In the genomic region with DNA sequence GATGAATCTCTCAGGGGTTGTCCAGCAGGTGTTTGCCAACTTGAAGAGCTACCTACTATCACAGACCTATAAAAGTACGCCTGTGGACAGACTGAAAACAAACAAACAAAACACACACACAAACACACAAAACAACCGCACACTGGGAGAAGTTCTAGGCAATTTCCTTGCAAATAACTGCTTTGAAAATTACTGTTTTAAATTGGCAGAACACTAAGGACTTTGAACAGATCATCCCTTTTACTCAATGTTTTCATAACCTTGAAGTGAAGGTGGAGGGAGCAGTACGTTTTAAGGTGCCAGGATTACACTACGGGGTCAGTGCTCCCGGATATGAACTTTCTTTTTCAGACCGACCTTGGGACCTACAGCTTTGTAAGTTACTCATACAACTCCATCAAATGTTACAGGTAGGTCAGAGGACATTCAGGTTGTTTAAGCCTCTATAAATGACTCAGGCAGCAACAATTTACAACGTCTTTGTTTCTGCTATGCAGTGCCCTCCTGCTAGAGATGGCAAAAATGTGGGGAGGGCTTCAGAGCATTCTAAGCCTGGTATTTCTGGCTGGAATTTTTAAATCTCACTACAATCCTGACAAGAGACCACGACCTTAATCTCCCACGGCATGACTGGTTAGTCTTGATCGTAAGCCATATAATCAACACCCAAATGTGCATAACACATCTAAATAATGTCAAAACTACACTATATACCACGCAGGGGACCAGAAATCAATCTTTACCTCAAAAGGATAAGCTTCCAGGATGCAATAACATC, we compare ENCODE assay signal across 8 cellular contexts. TPM values are rescaled to one million over a fixed set of nuclear protein-coding genes. Genes with fewer than 3 reads are reported as not detected.
A peak's percentile ranks its signal among the peaks of the same experiment; 100 is the strongest.
DNase-seq lines count a peak whose midpoint lies in the region; ATAC-seq and TF ChIP-seq lines count a peak whose summit lies in the region.

No MANE protein-coding gene starts in this region.

- no peak overlapping the region for H3K18ac ChIP-seq in trophoblast cell (ENCODE audit: low read length)

- no peaks in the 10 kb centered on the region for H4K20me1 ChIP-seq in fibroblast of lung (ENCODE audit: control insufficient read depth, extremely low read depth, insufficient read depth, low read length)

- H3K4ac ChIP-seq in trophoblast cell (ENCODE audit: low read depth, low read length), result no peak overlapping the region

- no peak overlapping the region for H4K12ac ChIP-seq in trophoblast cell (ENCODE audit: low read depth, low read length)

- no peak overlapping the region for H2AK5ac ChIP-seq in trophoblast cell (ENCODE audit: low read length)

- H3K79me1 ChIP-seq in trophoblast cell (ENCODE audit: low read length), result peaks cover 19% of the 10 kb centered on the region

- H3K4me1 ChIP-seq in fibroblast of lung (ENCODE audit: control insufficient read depth, extremely low read depth, insufficient read depth, low read length), result peaks cover 38% of the 10 kb centered on the region
- H3K4me1 ChIP-seq in trophoblast cell (ENCODE audit: control insufficient read depth in 1 of 2, insufficient read depth in 2 of 2, low read length in 2 of 2), result peaks cover 14 to 27% of the 10 kb centered on the region in 2 experiments

- no CpG with 5 or more reads among the region's 11 CpGs for WGBS in trophoblast cell (ENCODE audit: extremely low coverage, insufficient coverage, insufficient read length)

- H3K4me3 ChIP-seq in fibroblast of lung (replicated peaks in 1 of 4; ENCODE audit: control extremely low read depth in 1 of 4, insufficient read depth in 1 of 4, low read depth in 3 of 4, low read length in 4 of 4), result peak overlapping the region; percentile 50 to 87 (median 72)
- no peak overlapping the region for H3K4me3 ChIP-seq in trophoblast cell (ENCODE audit: low read depth, low read length)

- H3K36me3 ChIP-seq in fibroblast of lung (ENCODE audit: control insufficient read depth, insufficient read depth, low read length) (peaks cover 2% of the 10 kb centered on the region), trophoblast cell (ENCODE audit: control insufficient read depth in 1 of 2, insufficient read depth in 2 of 2, low read length in 2 of 2) (peaks cover 0 to 5% of the 10 kb centered on the region in 2 experiments)

- H2BK12ac ChIP-seq in trophoblast cell (ENCODE audit: low read length), result no peak overlapping the region

- H3K9ac ChIP-seq in fibroblast of lung (ENCODE audit: insufficient read depth, low read length), result peak overlapping the region; percentile 82
- no peak overlapping the region for H3K9ac ChIP-seq in trophoblast cell (ENCODE audit: low read length)

- H4K8ac ChIP-seq in trophoblast cell (ENCODE audit: low read depth, low read length), result no peak overlapping the region

- ATAC-seq in SK-N-SH treated with all-trans-retinoic acid at 6 μM for 48 hours, result peak; percentile 3; the same call in 1 of the 3 replicates

- no peak overlapping the region for H2BK5ac ChIP-seq in trophoblast cell (ENCODE audit: low read depth, low read length, poor library complexity)

- no peak overlapping the region for H4K91ac ChIP-seq in trophoblast cell (ENCODE audit: low read depth, low read length)

- peak overlapping the region; percentile 95 for H3K4me2 ChIP-seq in fibroblast of lung (ENCODE audit: extremely low read depth, insufficient read depth, low read length)
- H3K4me2 ChIP-seq in trophoblast cell (ENCODE audit: low read length), result peak overlapping the region; percentile 86

- peak; percentile 49 for DNase-seq in DMS53 (lab: John Stamatoyannopoulos, UW)
- DNase-seq in DMS53 treated with DMSO at 0.1 percent for 48 hours (lab: John Stamatoyannopoulos, UW; ENCODE audit: unreplicated experiment), result no peak
- peak in 1 of 2 donors; percentile 64 for DNase-seq in fibroblast of lung (ENCODE audit: low read depth in 2 of 2)
- DNase-seq in trophoblast cell, result peak; percentile 65 to 90
- DNase-seq in middle frontal gyrus (ENCODE audit: extremely low spot score, low spot score), result no peak
- DNase-seq in NCI-H748 (lab: John Stamatoyannopoulos, UW; ENCODE audit: unreplicated experiment), result no peak
- DNase-seq in AG08395 (ENCODE audit: low spot score), result no peak

- H3K14ac ChIP-seq in trophoblast cell (ENCODE audit: low read length), result no peak overlapping the region

- H3K27ac ChIP-seq in fibroblast of lung (ENCODE audit: insufficient read depth, low read length) (peak overlapping the region; percentile 89), trophoblast cell (ENCODE audit: low read depth, low read length) (peak overlapping the region; percentile 73)

- H3K9me3 ChIP-seq in fibroblast of lung (ENCODE audit: control insufficient read depth, insufficient read depth, low read depth, low read length), result no peaks in the 10 kb centered on the region
- H3K9me3 ChIP-seq in trophoblast cell (ENCODE audit: insufficient read depth, low read depth, low read length), result no peaks in the 10 kb centered on the region

- peaks cover 37% of the 10 kb centered on the region for H3K79me2 ChIP-seq in fibroblast of lung (ENCODE audit: control insufficient read depth, insufficient read depth, low read length)
- peaks cover 11% of the 10 kb centered on the region for H3K79me2 ChIP-seq in trophoblast cell (ENCODE audit: control insufficient read depth, insufficient read depth, low read length, poor library complexity)

- H3K27me3 ChIP-seq in fibroblast of lung (ENCODE audit: control insufficient read depth, insufficient read depth, low read length), result no peaks in the 10 kb centered on the region
- no peaks in the 10 kb centered on the region for H3K27me3 ChIP-seq in trophoblast cell (ENCODE audit: insufficient read depth, low read length)

- no peak for TF ChIP-seq CTCF in fibroblast of lung (conservative IDR thresholded peaks at IDR 0.05 in 1 of 2, IDR thresholded peaks at IDR 0.05 in 1 of 2; ENCODE audit: low read depth in 1 of 2, low read length in 2 of 2)

- H3K23ac ChIP-seq in trophoblast cell (ENCODE audit: low read length), result no peak overlapping the region

- H2AFZ ChIP-seq in fibroblast of lung (ENCODE audit: low read length) (no peak overlapping the region), trophoblast cell (ENCODE audit: insufficient read depth, low read length, poor library complexity) (no peak overlapping the region)

- H2BK120ac ChIP-seq in trophoblast cell (ENCODE audit: insufficient read depth, low read length, poor library complexity), result no peak overlapping the region

TF ChIP-seq in SK-N-SH treated with all-trans-retinoic acid at 6 μM for 48 hours, 23 proteins besides CTCF, POLR2A, EP300 and RAD21 (continues in another document):
- no peak for TF ChIP-seq GLIS3 (CRISPR knock-in tag; IDR thresholded peaks at IDR 0.05)
- no peak for TF ChIP-seq ZNF565 (CRISPR knock-in tag; conservative IDR thresholded peaks at IDR 0.05; ENCODE audit: low read depth)
- no peak for TF ChIP-seq ZFP3 (CRISPR knock-in tag; IDR thresholded peaks at IDR 0.05)
- TF ChIP-seq, protein P1, sequence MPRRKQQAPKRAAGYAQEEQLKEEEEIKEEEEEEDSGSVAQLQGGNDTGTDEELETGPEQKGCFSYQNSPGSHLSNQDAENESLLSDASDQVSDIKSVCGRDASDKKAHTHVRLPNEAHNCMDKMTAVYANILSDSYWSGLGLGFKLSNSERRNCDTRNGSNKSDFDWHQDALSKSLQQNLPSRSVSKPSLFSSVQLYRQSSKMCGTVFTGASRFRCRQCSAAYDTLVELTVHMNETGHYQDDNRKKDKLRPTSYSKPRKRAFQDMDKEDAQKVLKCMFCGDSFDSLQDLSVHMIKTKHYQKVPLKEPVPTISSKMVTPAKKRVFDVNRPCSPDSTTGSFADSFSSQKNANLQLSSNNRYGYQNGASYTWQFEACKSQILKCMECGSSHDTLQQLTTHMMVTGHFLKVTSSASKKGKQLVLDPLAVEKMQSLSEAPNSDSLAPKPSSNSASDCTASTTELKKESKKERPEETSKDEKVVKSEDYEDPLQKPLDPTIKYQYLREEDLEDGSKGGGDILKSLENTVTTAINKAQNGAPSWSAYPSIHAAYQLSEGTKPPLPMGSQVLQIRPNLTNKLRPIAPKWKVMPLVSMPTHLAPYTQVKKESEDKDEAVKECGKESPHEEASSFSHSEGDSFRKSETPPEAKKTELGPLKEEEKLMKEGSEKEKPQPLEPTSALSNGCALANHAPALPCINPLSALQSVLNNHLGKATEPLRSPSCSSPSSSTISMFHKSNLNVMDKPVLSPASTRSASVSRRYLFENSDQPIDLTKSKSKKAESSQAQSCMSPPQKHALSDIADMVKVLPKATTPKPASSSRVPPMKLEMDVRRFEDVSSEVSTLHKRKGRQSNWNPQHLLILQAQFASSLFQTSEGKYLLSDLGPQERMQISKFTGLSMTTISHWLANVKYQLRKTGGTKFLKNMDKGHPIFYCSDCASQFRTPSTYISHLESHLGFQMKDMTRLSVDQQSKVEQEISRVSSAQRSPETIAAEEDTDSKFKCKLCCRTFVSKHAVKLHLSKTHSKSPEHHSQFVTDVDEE (CRISPR knock-in tag; IDR thresholded peaks at IDR 0.05), result no peak
- no peak for TF ChIP-seq ZNF8 (CRISPR knock-in tag; IDR thresholded peaks at IDR 0.05)
- TF ChIP-seq BACH2 (CRISPR knock-in tag; IDR thresholded peaks at IDR 0.05; ENCODE audit: borderline replicate concordance), result no peak
- no peak for TF ChIP-seq ISL1 (CRISPR knock-in tag; IDR thresholded peaks at IDR 0.05)
- no peak for TF ChIP-seq TCF4 (CRISPR knock-in tag; IDR thresholded peaks at IDR 0.05; ENCODE audit: borderline replicate concordance)
- TF ChIP-seq, protein P2, sequence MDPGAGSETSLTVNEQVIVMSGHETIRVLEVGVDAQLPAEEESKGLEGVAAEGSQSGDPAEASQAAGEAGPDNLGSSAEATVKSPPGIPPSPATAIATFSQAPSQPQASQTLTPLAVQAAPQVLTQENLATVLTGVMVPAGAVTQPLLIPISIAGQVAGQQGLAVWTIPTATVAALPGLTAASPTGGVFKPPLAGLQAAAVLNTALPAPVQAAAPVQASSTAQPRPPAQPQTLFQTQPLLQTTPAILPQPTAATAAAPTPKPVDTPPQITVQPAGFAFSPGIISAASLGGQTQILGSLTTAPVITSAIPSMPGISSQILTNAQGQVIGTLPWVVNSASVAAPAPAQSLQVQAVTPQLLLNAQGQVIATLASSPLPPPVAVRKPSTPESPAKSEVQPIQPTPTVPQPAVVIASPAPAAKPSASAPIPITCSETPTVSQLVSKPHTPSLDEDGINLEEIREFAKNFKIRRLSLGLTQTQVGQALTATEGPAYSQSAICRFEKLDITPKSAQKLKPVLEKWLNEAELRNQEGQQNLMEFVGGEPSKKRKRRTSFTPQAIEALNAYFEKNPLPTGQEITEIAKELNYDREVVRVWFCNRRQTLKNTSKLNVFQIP (CRISPR knock-in tag; IDR thresholded peaks at IDR 0.05; ENCODE audit: borderline replicate concordance, low read depth), result no peak

RNA-seq across cellular contexts. Expression of a gene that starts 1.4 kb away (rescaled TPM):
- 36.7 and 61.3 TPM in 2 replicates for total RNA-seq in fibroblast of lung
- 77.3 and 154 TPM in 2 replicates for polyA plus RNA-seq in fibroblast of lung
- 47.5 and 107 TPM in 2 replicates for polyA plus RNA-seq in fibroblast of lung (2012)
- 33.9 and 98.6 TPM in 2 replicates for polyA minus RNA-seq in fibroblast of lung (ENCODE audit: low replicate concordance)
- polyA plus RNA-seq in trophoblast cell (2013), result 25.1 and 26.0 TPM in 2 replicates

RNA-seq across cellular contexts. Expression of a gene that starts 59.9 kb away (rescaled TPM):
- total RNA-seq in fibroblast of lung, result 11.0 and 17.0 TPM in 2 replicates
- 10.5 and 18.0 TPM in 2 replicates for polyA plus RNA-seq in fibroblast of lung
- 52.6 and 77.5 TPM in 2 replicates for polyA plus RNA-seq in fibroblast of lung (2012)
- polyA minus RNA-seq in fibroblast of lung (ENCODE audit: low replicate concordance), result 9.9 and 22.2 TPM in 2 replicates
- 17.5 and 20.8 TPM in 2 replicates for polyA plus RNA-seq in trophoblast cell (2013)

Comparison
In these comparisons a context has a peak if more than half of its experiments do, and no peak if none do; other contexts are left out.
1. DNase-seq: peak in DMS53 (single experiment) and trophoblast cell (2 of 2); none in DMS53 treated with DMSO at 0.1 percent for 48 hours (single experiment), middle frontal gyrus (single experiment), NCI-H748 (single experiment) and AG08395 (single experiment).